11 cellular contexts compared by ENCODE assay signal in the genomic region with DNA sequence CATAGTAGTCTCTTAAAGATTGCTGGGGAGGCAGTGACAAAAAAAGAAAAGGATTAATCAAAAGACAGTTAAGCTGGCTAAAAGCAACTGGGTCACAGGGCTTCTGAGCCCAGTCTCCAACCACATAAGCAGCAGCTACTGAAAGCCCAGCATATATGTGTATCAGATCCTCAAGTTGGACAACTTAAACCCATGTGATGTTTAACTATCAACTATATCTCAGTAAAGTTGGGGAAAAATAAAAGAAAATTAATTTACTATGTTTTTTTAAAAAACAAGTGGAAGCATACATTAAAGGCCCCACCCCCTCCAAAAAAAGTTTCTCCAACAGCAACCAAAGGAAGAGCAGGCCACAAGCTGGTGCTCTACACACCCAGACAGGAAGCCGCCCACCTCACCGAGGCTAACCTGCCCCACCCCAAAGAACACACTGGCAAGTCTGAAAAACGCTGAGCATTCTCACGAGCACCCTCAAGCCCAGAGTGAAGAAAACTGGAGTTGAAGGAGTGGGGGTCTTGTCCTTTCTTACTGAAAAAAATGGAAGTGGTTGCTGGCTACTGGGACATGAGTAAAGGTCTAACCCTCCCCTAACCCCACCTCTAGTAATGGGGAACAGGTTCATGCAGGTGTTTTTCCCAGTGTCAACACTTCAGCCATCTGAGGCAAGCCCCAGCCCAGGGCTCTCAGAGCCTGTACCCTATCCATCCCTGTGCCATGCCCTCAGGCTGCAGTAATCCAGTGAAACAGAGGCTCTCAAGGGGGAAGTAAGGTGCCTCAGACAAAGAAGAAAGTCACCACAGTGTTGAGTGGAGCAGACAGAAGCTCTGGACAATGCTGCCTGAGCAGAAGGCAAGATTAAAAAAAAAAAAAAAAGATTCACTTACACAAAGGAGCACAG.
DNase-seq lines count a peak whose midpoint lies in the region; ATAC-seq and TF ChIP-seq lines count a peak whose summit lies in the region.
"Had no signal": no experiment of that assay in that cellular context is flagged by ENCODE, and none has a peak within 500 bp of the region (broad histone marks: within the 10 kb centered on the region; RNA-seq: fewer than 3 reads in every experiment).

No MANE protein-coding gene starts in this region.

- TF ChIP-seq EP300 in esophagus muscularis mucosa (IDR thresholded peaks at IDR 0.05): no peak

- intact Hi-C loops in esophagus muscularis mucosa (cut with DNase I): no loop called here

- H3K27ac ChIP-seq in BLaER1 treated with 17β-estradiol and CSF1 and Interleukin-3, amounts not matched to agents 10 nM and 100 nM: no peak overlapping the region
- H3K27ac ChIP-seq in esophagus muscularis mucosa (replicated peaks in 1 of 4): no peak overlapping the region
- H3K27ac ChIP-seq: VCaP had no signal

- TF ChIP-seq CTCF in esophagus muscularis mucosa (IDR thresholded peaks at IDR 0.05): no peak

- WGBS in esophagus muscularis mucosa: 80% methylated on average over 4 of the region's 4 CpGs

- H3K36me3 ChIP-seq in BLaER1 treated with 17β-estradiol and CSF1 and Interleukin-3, amounts not matched to agents 10 nM and 100 nM: no peaks in the 10 kb centered on the region
- H3K36me3 ChIP-seq in esophagus muscularis mucosa: no peaks in the 10 kb centered on the region

- H3K4me1 ChIP-seq in BLaER1 treated with 17β-estradiol and CSF1 and Interleukin-3, amounts not matched to agents 10 nM and 100 nM: peaks cover 7 to 13% (median 10%) of the 10 kb centered on the region in 10 experiments; a peak in 19 of 20 replicates
- H3K4me1 ChIP-seq in esophagus muscularis mucosa: no peaks in the 10 kb centered on the region

- peak overlapping the region; percentile 10 to 70 (median 46) for H3K4me2 ChIP-seq in BLaER1 treated with 17β-estradiol and CSF1 and Interleukin-3, amounts not matched to agents 10 nM and 100 nM
- H3K4me2 ChIP-seq: smooth muscle cell had no signal

- no peak overlapping the region for H3K9ac ChIP-seq in BLaER1 treated with 17β-estradiol and CSF1 and Interleukin-3, amounts not matched to agents 10 nM and 100 nM

- H3K4me3 Mint-ChIP-seq in activated T-cell treated with anti-CD3 and anti-CD28 coated beads, Interleukin-2, amount 50 U/mL, for 4 hours: peak overlapping the region; percentile 58
- H3K4me3 Mint-ChIP-seq: mesothelial cell of epicardium had no signal

- no peaks in the 10 kb centered on the region for H3K27me3 Mint-ChIP-seq in activated T-cell treated with anti-CD3 and anti-CD28 coated beads, Interleukin-2, amount 50 U/mL, for 4 hours (ENCODE audit: low read depth)

- no peak overlapping the region for H3K4me3 ChIP-seq in BLaER1 treated with 17β-estradiol and CSF1 and Interleukin-3, amounts not matched to agents 10 nM and 100 nM
- H3K4me3 ChIP-seq in esophagus muscularis mucosa: no peak overlapping the region
- H3K4me3 ChIP-seq: smooth muscle cell had no signal

- TF ChIP-seq POLR2A in esophagus muscularis mucosa (IDR thresholded peaks at IDR 0.05; ENCODE audit: low read depth): no peak

- H3K9me3 ChIP-seq in BLaER1 treated with 17β-estradiol and CSF1 and Interleukin-3, amounts not matched to agents 10 nM and 100 nM (replicated peaks in 1 of 11): peaks cover 0 to 5% (median 0%) of the 10 kb centered on the region in 11 experiments; a peak in 3 of 22 replicates
- no peaks in the 10 kb centered on the region for H3K9me3 ChIP-seq in esophagus muscularis mucosa

- peak; percentile 23 for DNase-seq in activated T-cell treated with anti-CD3 and anti-CD28 coated beads, Interleukin-2, amount 50 U/mL, for 4 hours
- DNase-seq in mesenteric fat pad (ENCODE audit: low spot score) (peak; percentile 79), superior temporal gyrus (ENCODE audit: extremely low spot score) (no peak), esophagus muscularis mucosa (ENCODE audit: extremely low spot score) (no peak), CD1c-positive myeloid dendritic cell (ENCODE audit: extremely low spot score) (no peak)

- peak; percentile 75 for ATAC-seq in HG03442 (IDR thresholded peaks at IDR 0.05; ENCODE audit: unreplicated experiment)
- peak; percentile 58 to 70 for ATAC-seq in activated T-cell treated with anti-CD3 and anti-CD28 coated beads, Interleukin-2, amount 50 U/mL, for 4 hours
- no peak for ATAC-seq in HG03521 (IDR thresholded peaks at IDR 0.05; ENCODE audit: unreplicated experiment)

- no peaks in the 10 kb centered on the region for H3K27me3 ChIP-seq in BLaER1 treated with 17β-estradiol and CSF1 and Interleukin-3, amounts not matched to agents 10 nM and 100 nM
- H3K27me3 ChIP-seq in esophagus muscularis mucosa: no peaks in the 10 kb centered on the region

- no peaks in the 10 kb centered on the region for H4K20me1 ChIP-seq in BLaER1 treated with 17β-estradiol and CSF1 and Interleukin-3, amounts not matched to agents 10 nM and 100 nM

- peaks cover 59% of the 10 kb centered on the region for H3K4me1 Mint-ChIP-seq in activated T-cell treated with anti-CD3 and anti-CD28 coated beads, Interleukin-2, amount 50 U/mL, for 4 hours (ENCODE audit: low read depth)

- H3K9me3 Mint-ChIP-seq in activated T-cell treated with anti-CD3 and anti-CD28 coated beads, Interleukin-2, amount 50 U/mL, for 4 hours: no peaks in the 10 kb centered on the region

- no peaks in the 10 kb centered on the region for H3K36me3 Mint-ChIP-seq in activated T-cell treated with anti-CD3 and anti-CD28 coated beads, Interleukin-2, amount 50 U/mL, for 4 hours (ENCODE audit: insufficient read depth)
- H3K36me3 Mint-ChIP-seq: mesothelial cell of epicardium had no signal

Comparison
In these comparisons a context has a peak if more than half of its experiments do, and no peak if none do; other contexts are left out.
1. DNase-seq: peak in activated T-cell treated with anti-CD3 and anti-CD28 coated beads, Interleukin-2, amount 50 U/mL, for 4 hours (single experiment) and mesenteric fat pad (single experiment); none in superior temporal gyrus (single experiment), esophagus muscularis mucosa (single experiment) and CD1c-positive myeloid dendritic cell (single experiment).